Comparison of ENCODE assay signal across 9 cellular contexts in genomic region chr9:136052433-136052880, GRCh38. TPM values are rescaled to one million over a fixed set of nuclear protein-coding genes. Genes with fewer than 3 reads are reported as not detected.
DNase-seq lines count a peak whose midpoint lies in the region; ATAC-seq and TF ChIP-seq lines count a peak whose summit lies in the region.
"Had no signal": no experiment of that assay in that cellular context is flagged by ENCODE, and none has a peak within 500 bp of the region (broad histone marks: within the 10 kb centered on the region; RNA-seq: fewer than 3 reads in every experiment).

No MANE protein-coding gene starts in this region.

- no peaks in the 10 kb centered on the region for H3K9me3 Mint-ChIP-seq in WTC11

- no peaks in the 10 kb centered on the region for H3K36me3 Mint-ChIP-seq in WTC11

- H3K4me1 Mint-ChIP-seq in WTC11, result peaks cover 34% of the 10 kb centered on the region

- no peaks in the 10 kb centered on the region for H3K9me3 ChIP-seq in sigmoid colon

- ATAC-seq in WTC11 (peak; percentile 8), GM18873 (IDR thresholded peaks at IDR 0.05; ENCODE audit: low FRiP score, unreplicated experiment) (no peak)

- peak; percentile 12 for DNase-seq in GM13977 (ENCODE audit: low spot score)
- DNase-seq in WTC11 (ENCODE audit: low spot score), result no peak
- peak; percentile 46 to 66 for DNase-seq in hippocampal formation (lab: John Stamatoyannopoulos, UW)
- peak; percentile 74 for DNase-seq in sigmoid colon
- no peak for DNase-seq in activated CD4-positive, CD25-positive, alpha-beta regulatory T cell treated with anti-CD3 and anti-CD28 coated beads, Interleukin-2, amount 50 U/mL, for 72 hours
- no peak for DNase-seq in activated CD8-positive, alpha-beta memory T cell treated with anti-CD3 and anti-CD28 coated beads, Interleukin-2, amount 50 U/mL, for 4 hours
- no peak for DNase-seq in NCI-H524 treated with DMSO at 0.1 percent for 48 hours (lab: John Stamatoyannopoulos, UW)

- H3K4me1 ChIP-seq in sigmoid colon, result peaks cover 0 to 98% (median 94%) of the 10 kb centered on the region in 4 donors

- no peak overlapping the region for H3K27ac Mint-ChIP-seq in WTC11
- H3K27ac Mint-ChIP-seq: activated naive CD8-positive, alpha-beta T cell had no signal

- peak overlapping the region in 3 of 4 donors; percentile 51 to 57 (median 56) for H3K4me3 ChIP-seq in sigmoid colon

- intact Hi-C loops in sigmoid colon (cut with DNase I), result loop anchor here (2.0 to 5.0 kb wide), 3 partner anchors 35 to 66 kb away; partner anchors contain the start of gene TMEM250

- no peak for TF ChIP-seq POLR2A in sigmoid colon (IDR thresholded peaks at IDR 0.05)

- H3K27ac ChIP-seq in sigmoid colon, result peak overlapping the region; percentile 83 to 90 (median 88)

- H3K27me3 Mint-ChIP-seq in WTC11 (ENCODE audit: low read depth), result no peaks in the 10 kb centered on the region

- POLR2A ChIA-PET in WTC11 (lab: Charles Lee), result interaction anchor here (0.6 to 1.0 kb wide), 3 partner anchors 39 to 302 kb away, joined by 3 read pairs; no protein-coding TSS in a partner anchor

- H3K27me3 ChIP-seq in sigmoid colon, result no peaks in the 10 kb centered on the region

- no peak for TF ChIP-seq CTCF in GM13977 (IDR thresholded peaks at IDR 0.05; ENCODE audit: extremely low read depth, insufficient read depth, missing control alignments)
- no peak for TF ChIP-seq CTCF in WTC11 (IDR thresholded peaks at IDR 0.05)
- TF ChIP-seq CTCF in sigmoid colon (IDR thresholded peaks at IDR 0.05), result no peak

- H3K36me3 ChIP-seq in sigmoid colon, result peaks cover 0 to 29% (median 17%) of the 10 kb centered on the region in 4 donors

- no peak overlapping the region for H3K4me3 Mint-ChIP-seq in WTC11

- 7 to 43% methylated on average over 16 of the region's 16 CpGs for WGBS in sigmoid colon, 2 donors

- no peak for TF ChIP-seq EP300 in sigmoid colon (IDR thresholded peaks at IDR 0.05)

- CTCF ChIA-PET in WTC11 (lab: Charles Lee), result interaction anchor here (0.9 to 2.3 kb wide), 6 partner anchors 33 to 86 kb away, joined by 3 to 13 read pairs (median 4); no protein-coding TSS in a partner anchor

- in situ Hi-C loops in GM13977 (cut with MboI; ENCODE audit: low pct_unique_long_range_greater_than_20kb, low sequenced_read_pairs, unreplicated experiment), result no loop called here

TF ChIP-seq in WTC11, 78 proteins besides CTCF, POLR2A, EP300 and RAD21:
- TF ChIP-seq ATF3 (CRISPR knock-in tag; conservative IDR thresholded peaks at IDR 0.05) (no peak), OVOL2 (CRISPR knock-in tag; IDR thresholded peaks at IDR 0.05; ENCODE audit: borderline replicate concordance) (no peak), ZNF138 (CRISPR knock-in tag; conservative IDR thresholded peaks at IDR 0.05) (no peak), SMAD4 (CRISPR knock-in tag; IDR thresholded peaks at IDR 0.05) (no peak), NFE2L1 (CRISPR knock-in tag; IDR thresholded peaks at IDR 0.05) (no peak), ZNF396 (CRISPR knock-in tag; IDR thresholded peaks at IDR 0.05; ENCODE audit: borderline replicate concordance) (no peak), ZNF671 (CRISPR knock-in tag; IDR thresholded peaks at IDR 0.05) (no peak), FOXK1 (CRISPR knock-in tag; IDR thresholded peaks at IDR 0.05) (no peak), USF1 (CRISPR knock-in tag; IDR thresholded peaks at IDR 0.05) (no peak), ELF4 (CRISPR knock-in tag; IDR thresholded peaks at IDR 0.05; ENCODE audit: low read depth) (no peak), PREB (CRISPR knock-in tag; IDR thresholded peaks at IDR 0.05; ENCODE audit: borderline replicate concordance) (no peak), TP53 (CRISPR knock-in tag; IDR thresholded peaks at IDR 0.05) (no peak), IRF2 (CRISPR knock-in tag; IDR thresholded peaks at IDR 0.05; ENCODE audit: borderline replicate concordance, low read depth) (no peak)

RNA-seq across cellular contexts. Expression of gene NACC2, which starts 42.6 kb away (rescaled TPM):
- total RNA-seq in WTC11 (2021) (14.1 to 17.1 TPM (median 14.5 TPM) in 3 replicates), sigmoid colon (10 to 100 TPM; 41.6 to 80.0 (median 65.4) TPM)
- 10 to 100 TPM in 1 of 3 donors, 1 to 10 TPM in 2; 3.6 to 14.3 (median 5.1) TPM for polyA plus RNA-seq in sigmoid colon

Comparison
In these comparisons a context has a peak if more than half of its experiments do, and no peak if none do; other contexts are left out.
1. DNase-seq: peak in GM13977 (single experiment), hippocampal formation (2 of 2) and sigmoid colon (single experiment); none in WTC11 (single experiment), activated CD4-positive, CD25-positive, alpha-beta regulatory T cell treated with anti-CD3 and anti-CD28 coated beads, Interleukin-2, amount 50 U/mL, for 72 hours (single experiment), activated CD8-positive, alpha-beta memory T cell treated with anti-CD3 and anti-CD28 coated beads, Interleukin-2, amount 50 U/mL, for 4 hours (single experiment) and NCI-H524 treated with DMSO at 0.1 percent for 48 hours (single experiment).